In the genomic region with DNA sequence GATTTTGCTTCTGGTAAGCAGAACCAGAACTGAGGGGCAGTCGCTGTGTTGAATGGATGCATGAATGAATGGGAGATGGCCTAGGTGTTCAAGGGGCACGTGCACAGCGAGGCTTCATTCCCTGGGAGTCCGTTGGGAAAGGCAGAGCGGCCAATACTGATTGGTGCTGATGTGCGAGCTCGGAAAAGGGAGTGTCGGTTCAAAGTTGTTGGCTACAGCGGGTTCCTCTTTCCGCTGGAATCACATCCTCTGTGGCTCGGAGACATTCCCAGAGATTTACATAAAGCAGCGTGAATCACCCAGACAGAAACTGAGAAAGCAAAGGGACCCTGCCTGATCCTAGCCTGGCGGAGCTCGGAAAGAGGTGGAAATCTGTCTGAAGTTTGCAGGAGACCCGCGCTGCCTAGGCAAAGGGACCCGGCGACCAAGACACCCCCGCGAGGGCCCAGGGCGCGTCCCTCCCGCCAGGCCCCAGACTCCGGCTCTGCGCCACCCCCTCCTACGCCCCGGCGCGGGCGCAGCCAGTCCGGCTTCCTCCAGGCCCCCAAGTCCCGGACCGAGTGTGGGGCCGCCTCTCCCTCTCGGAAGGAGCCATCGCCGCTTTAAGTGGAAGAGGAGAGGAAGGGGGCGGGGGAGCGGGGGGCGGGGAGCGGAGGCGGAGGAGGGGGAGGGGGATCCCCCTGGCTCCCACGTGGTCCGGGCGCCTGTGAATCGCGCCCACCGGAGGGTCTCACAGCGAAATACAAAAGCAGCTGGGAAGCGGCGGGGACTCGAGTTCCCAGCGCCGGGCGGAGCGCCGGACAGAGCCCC, we compare ENCODE assay signal across 8 cellular contexts. TPM values are rescaled to one million over a fixed set of nuclear protein-coding genes. Genes with fewer than 3 reads are reported as not detected.
DNase-seq lines count a peak whose midpoint lies in the region; ATAC-seq and TF ChIP-seq lines count a peak whose summit lies in the region.

A gene with protein sequence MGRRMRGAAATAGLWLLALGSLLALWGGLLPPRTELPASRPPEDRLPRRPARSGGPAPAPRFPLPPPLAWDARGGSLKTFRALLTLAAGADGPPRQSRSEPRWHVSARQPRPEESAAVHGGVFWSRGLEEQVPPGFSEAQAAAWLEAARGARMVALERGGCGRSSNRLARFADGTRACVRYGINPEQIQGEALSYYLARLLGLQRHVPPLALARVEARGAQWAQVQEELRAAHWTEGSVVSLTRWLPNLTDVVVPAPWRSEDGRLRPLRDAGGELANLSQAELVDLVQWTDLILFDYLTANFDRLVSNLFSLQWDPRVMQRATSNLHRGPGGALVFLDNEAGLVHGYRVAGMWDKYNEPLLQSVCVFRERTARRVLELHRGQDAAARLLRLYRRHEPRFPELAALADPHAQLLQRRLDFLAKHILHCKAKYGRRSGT (plus strand): TSS at position 774 of the 810 bp plus-strand sequence. CDS start 177 bp downstream, outside the sequence.

- DNase-seq in NCI-H524 (lab: John Stamatoyannopoulos, UW) (peak; percentile 15 to 68), NCI-H524 treated with DMSO at 0.1 percent for 48 hours (lab: John Stamatoyannopoulos, UW) (no peak), NCI-H1092 treated with DMSO at 0.1 percent for 48 hours (lab: John Stamatoyannopoulos, UW) (peak; percentile 71), activated B cell treated with CpG ODN at 0.5 μM for 24 hours (peak; percentile 15), epithelial cell of prostate (ENCODE audit: low read depth, low spot score) (peak; percentile 51), mesendoderm (peak; percentile 94)

- TF ChIP-seq CTCF in HEK293 (tag by site-specific recombination; IDR thresholded peaks at IDR 0.05) (no peak), activated B cell treated with CpG ODN at 0.5 μM for 24 hours (IDR thresholded peaks at IDR 0.05) (no peak)

- peaks cover 7% of the 10 kb centered on the region for H3K79me2 ChIP-seq in mesendoderm (ENCODE audit: control insufficient read depth, insufficient read depth, low read length)

- H3K4me2 ChIP-seq in mesendoderm (ENCODE audit: low read length): peak within 1 kb of the TSS; percentile 79

- H2BK5ac ChIP-seq in mesendoderm (ENCODE audit: low read length): no peak within 1 kb of the TSS

- intact Hi-C loops in activated B cell treated with CpG ODN at 0.5 μM for 24 hours (cut with micrococcal nuclease): loop anchor here (2.0 to 5.0 kb wide), 3 partner anchors 534 to 1129 kb away; no protein-coding TSS in a partner anchor

- H3K36me3 ChIP-seq in HEK293 (ENCODE audit: control insufficient read depth in 2 of 2, insufficient read depth in 1 of 2, low read length in 2 of 2) (no peaks in the 10 kb centered on the region), mesendoderm (ENCODE audit: control insufficient read depth, insufficient read depth, low read length) (no peaks in the 10 kb centered on the region), subcutaneous abdominal adipose tissue (ENCODE audit: control insufficient read depth in 5 of 5, insufficient read depth in 5 of 5, low read length in 5 of 5) (no peaks in the 10 kb centered on the region)

- H4K5ac ChIP-seq in mesendoderm (ENCODE audit: low read length): no peak within 1 kb of the TSS

- peaks cover 12% of the 10 kb centered on the region for H3K4me1 Mint-ChIP-seq in activated B cell treated with CpG ODN at 0.5 μM for 24 hours

- no peak within 1 kb of the TSS for H3K27ac Mint-ChIP-seq in activated B cell treated with CpG ODN at 0.5 μM for 24 hours

- peak within 1 kb of the TSS; percentile 84 for H3K4ac ChIP-seq in mesendoderm (ENCODE audit: low read depth, low read length)

- CTCF ChIA-PET in HEK293 (lab: Yijun Ruan, JAX): interaction anchor here (0.7 to 1.7 kb wide), 6 partner anchors 11 to 514 kb away, joined by 3 to 16 read pairs (median 4); no protein-coding TSS in a partner anchor
- CTCF ChIA-PET in activated B cell treated with CpG ODN at 0.5 μM for 24 hours (lab: Charles Lee): interaction anchor here (1.0 to 3.7 kb wide), 2 partner anchors 514 to 649 kb away, joined by 3 to 20 read pairs; no protein-coding TSS in a partner anchor

- H3K9me3 Mint-ChIP-seq in activated B cell treated with CpG ODN at 0.5 μM for 24 hours: no peaks in the 10 kb centered on the region

- POLR2A ChIA-PET in HEK293 (lab: Yijun Ruan, JAX) (interaction anchor here (1.4 kb wide), 1 partner anchor 204 kb away, joined by 5 read pairs; no protein-coding TSS in a partner anchor), activated B cell treated with CpG ODN at 0.5 μM for 24 hours (lab: Charles Lee) (no interaction called here)

- peak within 1 kb of the TSS; percentile 79 for H3K4me3 Mint-ChIP-seq in activated B cell treated with CpG ODN at 0.5 μM for 24 hours

- H3K27ac ChIP-seq in HEK293 (ENCODE audit: extremely low read depth, low read depth, low read length) (peak within 1 kb of the TSS; percentile 88; the same call in 1 of the 2 replicates), epithelial cell of prostate (peak within 1 kb of the TSS; percentile 98), mesendoderm (ENCODE audit: low read depth, low read length) (peak within 1 kb of the TSS; percentile 88), subcutaneous abdominal adipose tissue (ENCODE audit: low read depth, low read length) (peak within 1 kb of the TSS; percentile 41)

- H3K9me3 ChIP-seq in HEK293 (ENCODE audit: control insufficient read depth, insufficient read depth, low read depth, low read length) (no peaks in the 10 kb centered on the region), subcutaneous abdominal adipose tissue (ENCODE audit: control insufficient read depth in 5 of 5, low read length in 5 of 5) (no peaks in the 10 kb centered on the region)

- H3K79me1 ChIP-seq in mesendoderm (ENCODE audit: low read length): no peaks in the 10 kb centered on the region

- ATAC-seq in activated B cell treated with CpG ODN at 0.5 μM for 24 hours (ENCODE audit: low read depth): peak; percentile 33

- peak within 1 kb of the TSS; percentile 86 for H3K56ac ChIP-seq in mesendoderm (ENCODE audit: low read length)

- no peaks in the 10 kb centered on the region for H3K27me3 ChIP-seq in mesendoderm (ENCODE audit: insufficient read depth, low read length, poor library complexity)
- peaks cover 5 to 16% (median 11%) of the 10 kb centered on the region in 5 donors for H3K27me3 ChIP-seq in subcutaneous abdominal adipose tissue (ENCODE audit: control insufficient read depth in 5 of 5, insufficient read depth in 4 of 5, low read length in 5 of 5)

- peak within 1 kb of the TSS; percentile 63 for H3K4me3 ChIP-seq in HEK293 (ENCODE audit: low read depth, low read length)
- peak within 1 kb of the TSS; percentile 43 for H3K4me3 ChIP-seq in mesendoderm (ENCODE audit: low read length)
- peak within 1 kb of the TSS; percentile 60 to 72 (median 70) for H3K4me3 ChIP-seq in subcutaneous abdominal adipose tissue (ENCODE audit: low read depth in 1 of 5, low read length in 5 of 5)

- peak within 1 kb of the TSS; percentile 32 for H2BK120ac ChIP-seq in mesendoderm (ENCODE audit: low read depth, low read length)

- peak within 1 kb of the TSS; percentile 90 for H3K23ac ChIP-seq in mesendoderm (ENCODE audit: low read length)

- H3K4me1 ChIP-seq in HEK293 (ENCODE audit: control insufficient read depth, insufficient read depth, low read length): peaks cover 3% of the 10 kb centered on the region
- H3K4me1 ChIP-seq in mesendoderm (ENCODE audit: control insufficient read depth, low read depth, low read length): peaks cover 6% of the 10 kb centered on the region
- H3K4me1 ChIP-seq in subcutaneous abdominal adipose tissue (ENCODE audit: control insufficient read depth in 5 of 5, insufficient read depth in 5 of 5, low read length in 5 of 5): peaks cover 0 to 29% (median 25%) of the 10 kb centered on the region in 5 donors

- H2AK5ac ChIP-seq in mesendoderm (ENCODE audit: low read length): no peak within 1 kb of the TSS

- H4K8ac ChIP-seq in mesendoderm (ENCODE audit: low read depth, low read length): no peak within 1 kb of the TSS

- WGBS in mesendoderm (ENCODE audit: extremely low coverage, insufficient coverage, low lambda C conversion rate): no CpG with 5 or more reads among the region's 57 CpGs

- peaks cover 47% of the 10 kb centered on the region for H3K27me3 Mint-ChIP-seq in activated B cell treated with CpG ODN at 0.5 μM for 24 hours

- no peaks in the 10 kb centered on the region for H3K36me3 Mint-ChIP-seq in activated B cell treated with CpG ODN at 0.5 μM for 24 hours (ENCODE audit: low read depth)

- H3K18ac ChIP-seq in mesendoderm (ENCODE audit: low read length): peak within 1 kb of the TSS; percentile 94

- H2BK15ac ChIP-seq in mesendoderm (replicated peaks; ENCODE audit: low read depth): peak within 1 kb of the TSS; percentile 39

- H3K9ac ChIP-seq in mesendoderm (ENCODE audit: low read length): peak within 1 kb of the TSS; percentile 67
- peak within 1 kb of the TSS in 4 of 5 donors; percentile 17 to 59 (median 50) for H3K9ac ChIP-seq in subcutaneous abdominal adipose tissue (ENCODE audit: low read length in 5 of 5)

TF ChIP-seq in HEK293, 187 proteins besides CTCF, POLR2A, EP300 and RAD21 (continues in another document):
- TF ChIP-seq ZSCAN30 (tag by site-specific recombination; IDR thresholded peaks at IDR 0.05) (no peak), ZNF629 (tag by site-specific recombination; IDR thresholded peaks at IDR 0.05) (peak; percentile 33)
- TF ChIP-seq, protein P1, sequence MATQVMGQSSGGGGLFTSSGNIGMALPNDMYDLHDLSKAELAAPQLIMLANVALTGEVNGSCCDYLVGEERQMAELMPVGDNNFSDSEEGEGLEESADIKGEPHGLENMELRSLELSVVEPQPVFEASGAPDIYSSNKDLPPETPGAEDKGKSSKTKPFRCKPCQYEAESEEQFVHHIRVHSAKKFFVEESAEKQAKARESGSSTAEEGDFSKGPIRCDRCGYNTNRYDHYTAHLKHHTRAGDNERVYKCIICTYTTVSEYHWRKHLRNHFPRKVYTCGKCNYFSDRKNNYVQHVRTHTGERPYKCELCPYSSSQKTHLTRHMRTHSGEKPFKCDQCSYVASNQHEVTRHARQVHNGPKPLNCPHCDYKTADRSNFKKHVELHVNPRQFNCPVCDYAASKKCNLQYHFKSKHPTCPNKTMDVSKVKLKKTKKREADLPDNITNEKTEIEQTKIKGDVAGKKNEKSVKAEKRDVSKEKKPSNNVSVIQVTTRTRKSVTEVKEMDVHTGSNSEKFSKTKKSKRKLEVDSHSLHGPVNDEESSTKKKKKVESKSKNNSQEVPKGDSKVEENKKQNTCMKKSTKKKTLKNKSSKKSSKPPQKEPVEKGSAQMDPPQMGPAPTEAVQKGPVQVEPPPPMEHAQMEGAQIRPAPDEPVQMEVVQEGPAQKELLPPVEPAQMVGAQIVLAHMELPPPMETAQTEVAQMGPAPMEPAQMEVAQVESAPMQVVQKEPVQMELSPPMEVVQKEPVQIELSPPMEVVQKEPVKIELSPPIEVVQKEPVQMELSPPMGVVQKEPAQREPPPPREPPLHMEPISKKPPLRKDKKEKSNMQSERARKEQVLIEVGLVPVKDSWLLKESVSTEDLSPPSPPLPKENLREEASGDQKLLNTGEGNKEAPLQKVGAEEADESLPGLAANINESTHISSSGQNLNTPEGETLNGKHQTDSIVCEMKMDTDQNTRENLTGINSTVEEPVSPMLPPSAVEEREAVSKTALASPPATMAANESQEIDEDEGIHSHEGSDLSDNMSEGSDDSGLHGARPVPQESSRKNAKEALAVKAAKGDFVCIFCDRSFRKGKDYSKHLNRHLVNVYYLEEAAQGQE (tag by site-specific recombination; IDR thresholded peaks at IDR 0.05): no peak

RNA-seq across cellular contexts. Expression of the gene that starts here (rescaled TPM):
- 0.49 and 0.73 TPM in 2 replicates for total RNA-seq in activated B cell treated with CpG ODN at 0.5 μM for 24 hours
- polyA plus RNA-seq in mesendoderm (2013, experiment 1 of 2): 14.1 TPM
- polyA plus RNA-seq in mesendoderm (2013, experiment 2 of 2): 15.9 TPM

Comparison
In these comparisons a context has a peak if more than half of its experiments do, and no peak if none do; other contexts are left out.
1. Peak in DNase-seq and ATAC-seq in activated B cell treated with CpG ODN at 0.5 μM for 24 hours; RNA of the gene not detected or under 1 TPM.
2. H3K27ac ChIP-seq: peak in every context shown above with its lines; median percentile 98 in epithelial cell of prostate; 88 in HEK293; 88 in mesendoderm; 41 in subcutaneous abdominal adipose tissue.